Comparison of ENCODE assay signal across 21 cellular contexts in the genomic region with DNA sequence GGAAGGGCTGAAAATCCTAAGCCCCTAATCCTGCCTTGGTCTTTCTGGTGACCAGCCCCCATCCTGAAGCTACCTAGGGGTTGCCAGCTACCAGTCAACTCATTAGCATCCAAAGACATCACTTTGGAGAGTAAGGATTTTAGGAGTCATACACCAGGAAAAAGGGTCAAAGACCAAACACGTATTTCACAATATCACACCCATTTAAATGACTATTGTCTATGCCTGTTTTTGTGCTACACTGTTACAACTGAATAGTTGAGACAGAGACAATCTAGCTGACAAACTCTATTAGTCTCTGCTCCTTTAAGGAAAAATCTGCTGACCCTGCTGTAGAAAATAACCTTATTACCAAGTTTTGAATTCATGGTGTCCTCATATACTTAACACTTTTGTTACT.
"Had no signal": no experiment of that assay in that cellular context is flagged by ENCODE, and none has a peak within 500 bp of the region (broad histone marks: within the 10 kb centered on the region; RNA-seq: fewer than 3 reads in every experiment).

No MANE protein-coding gene starts in this region.

- H3K9me3 ChIP-seq: colonic mucosa, gastroesophageal sphincter, prostate gland, right atrium auricular region, tibial artery had no signal

- DNase-seq: activated CD4-positive, alpha-beta T cell treated with anti-CD3 and anti-CD28 coated beads for 1 hour; activated T-cell treated with anti-CD3 and anti-CD28 coated beads, Interleukin-2, amount 50 U/mL, for 1 hour; aorta; colonic mucosa; dorsolateral prefrontal cortex; head of caudate nucleus; hypothalamus; naive thymus-derived CD8-positive, alpha-beta T cell; stimulated activated CD4-positive, alpha-beta T cell treated with anti-CD3 and anti-CD28 coated beads, Interleukin-1b, Interleukin-23, amount 100 ng/mL, for 48 hours; substantia nigra; T-cell; tibial artery; WERI-Rb-1 had no signal

- H3K27ac Mint-ChIP-seq: activated naive CD4-positive, alpha-beta T cell treated with anti-CD3 and anti-CD28 coated beads, Interleukin-2, amount 50 U/mL, for 72 hours; naive thymus-derived CD8-positive, alpha-beta T cell; stimulated activated naive CD8-positive, alpha-beta T cell treated with anti-CD3 and anti-CD28 coated beads, Interleukin-15, Interleukin-2, amounts not matched to agents 100 ng/mL and 50 ng/mL, for 24 hours; T-cell; T-helper 2 cell treated with Interferon-gamma antibody and Interleukin-4, amounts not matched to agents 5 μg/mL and 100 μg/mL, for 36 hours had no signal

- H3K36me3 Mint-ChIP-seq: activated naive CD4-positive, alpha-beta T cell treated with anti-CD3 and anti-CD28 coated beads, Interleukin-2, amount 50 U/mL, for 72 hours; T-cell had no signal

- H3K9me3 Mint-ChIP-seq: activated naive CD4-positive, alpha-beta T cell treated with anti-CD3 and anti-CD28 coated beads, Interleukin-2, amount 50 U/mL, for 72 hours; central memory CD8-positive, alpha-beta T cell; naive thymus-derived CD8-positive, alpha-beta T cell; stimulated activated naive CD8-positive, alpha-beta T cell treated with anti-CD3 and anti-CD28 coated beads, Interleukin-15, Interleukin-2, amounts not matched to agents 100 ng/mL and 50 ng/mL, for 24 hours; T-cell; T-helper 2 cell treated with Interferon-gamma antibody and Interleukin-4, amounts not matched to agents 5 μg/mL and 100 μg/mL, for 36 hours had no signal

- H3K4me3 ChIP-seq: colonic mucosa, dorsolateral prefrontal cortex, gastroesophageal sphincter, prostate gland, right atrium auricular region, tibial artery had no signal

- H3K4me1 ChIP-seq: colonic mucosa, gastroesophageal sphincter, prostate gland, right atrium auricular region, tibial artery had no signal

- H3K27me3 Mint-ChIP-seq: stimulated activated naive CD8-positive, alpha-beta T cell treated with anti-CD3 and anti-CD28 coated beads, Interleukin-15, Interleukin-2, amounts not matched to agents 100 ng/mL and 50 ng/mL, for 24 hours had no signal

- H3K27ac ChIP-seq: colonic mucosa, dorsolateral prefrontal cortex, gastroesophageal sphincter, prostate gland, right atrium auricular region, tibial artery, WERI-Rb-1 had no signal

- H3K36me3 ChIP-seq: colonic mucosa, gastroesophageal sphincter, prostate gland, right atrium auricular region, tibial artery, WERI-Rb-1 had no signal

- H3K4me1 Mint-ChIP-seq: central memory CD8-positive, alpha-beta T cell; naive thymus-derived CD8-positive, alpha-beta T cell; T-cell had no signal

- ATAC-seq: activated naive CD4-positive, alpha-beta T cell treated with anti-CD3 and anti-CD28 coated beads, Interleukin-2, amount 50 U/mL, for 72 hours; gastroesophageal sphincter; naive thymus-derived CD8-positive, alpha-beta T cell; T-cell had no signal

- H3K27me3 ChIP-seq: colonic mucosa, dorsolateral prefrontal cortex, gastroesophageal sphincter, right atrium auricular region, tibial artery had no signal

- H3K4me3 Mint-ChIP-seq: central memory CD8-positive, alpha-beta T cell; naive thymus-derived CD8-positive, alpha-beta T cell; stimulated activated naive CD8-positive, alpha-beta T cell treated with anti-CD3 and anti-CD28 coated beads, Interleukin-15, Interleukin-2, amounts not matched to agents 100 ng/mL and 50 ng/mL, for 24 hours; T-cell; T-helper 2 cell treated with Interferon-gamma antibody and Interleukin-4, amounts not matched to agents 5 μg/mL and 100 μg/mL, for 36 hours had no signal

- FAIRE-seq: urothelium cell line had no signal
